8 cellular contexts compared by ENCODE assay signal in the genomic region with DNA sequence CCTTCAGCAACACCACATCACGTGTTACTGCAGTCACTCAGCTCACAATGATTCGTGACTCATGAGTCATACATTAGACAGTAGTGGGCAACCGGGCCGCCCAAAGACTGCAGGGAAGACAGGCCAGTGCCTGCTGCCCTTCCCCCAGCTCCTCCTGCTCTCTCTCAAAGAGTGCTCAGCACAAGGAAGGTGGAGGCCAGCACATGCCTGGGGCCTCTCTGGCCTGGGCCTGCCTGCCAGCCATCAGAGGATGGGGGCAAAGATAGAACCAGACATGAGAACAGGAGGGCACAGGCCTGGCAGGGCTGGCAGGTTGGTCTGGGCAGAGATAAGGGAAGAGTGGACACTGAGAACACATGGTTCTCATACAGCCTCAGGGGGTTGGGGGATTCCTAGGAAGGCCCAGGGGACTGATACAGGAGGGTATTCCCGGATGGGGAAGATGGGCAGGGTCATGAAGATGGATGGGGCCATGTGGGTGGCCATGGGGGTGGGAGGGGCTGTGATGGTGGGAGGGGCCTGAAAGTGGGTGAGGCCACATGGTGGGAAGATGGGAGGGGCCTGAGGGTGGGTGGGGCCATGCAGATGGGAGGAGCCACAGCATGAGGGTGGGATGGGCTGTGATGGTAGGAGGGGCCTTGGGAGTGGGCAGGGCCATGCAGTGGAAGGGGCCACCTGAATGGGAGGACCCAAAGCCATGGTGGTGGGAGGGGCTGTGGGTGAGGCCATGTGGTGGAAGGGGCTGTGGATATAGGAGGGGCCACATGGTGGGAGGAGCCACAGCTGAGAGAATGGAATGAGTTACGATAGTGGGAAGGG. TPM values are rescaled to one million over a fixed set of nuclear protein-coding genes. Genes with fewer than 3 reads are reported as not detected.
DNase-seq lines count a peak whose midpoint lies in the region; ATAC-seq, FAIRE-seq and TF ChIP-seq lines count a peak whose summit lies in the region.

No MANE protein-coding gene starts in this region.

- DNase-seq in AG20443 (ENCODE audit: low spot score): peak; percentile 90
- peak; percentile 93 for DNase-seq in RPMI7951 (ENCODE audit: low read depth)
- DNase-seq in H1 (ENCODE audit: low read depth in 1 of 2, low spot score in 2 of 2): peak; percentile 64 to 80
- DNase-seq in omental fat pad (ENCODE audit: low spot score): no peak
- no peak for DNase-seq in cerebellum (ENCODE audit: low spot score)
- no peak for DNase-seq in suprapubic skin (ENCODE audit: low spot score in 2 of 2)
- DNase-seq in NCI-H2227 treated with DMSO at 0.1 percent for 48 hours (lab: John Stamatoyannopoulos, UW): no peak

- TF ChIP-seq EP300 in H1 (IDR thresholded peaks at IDR 0.05; ENCODE audit: borderline replicate concordance in 1 of 2, low read depth in 2 of 2, low read length in 2 of 2) (no peak), suprapubic skin (IDR thresholded peaks at IDR 0.05) (no peak)

- H2BK15ac ChIP-seq in H1 (ENCODE audit: low read length): no peak overlapping the region

- H4K20me1 ChIP-seq in H1 (replicated peaks in 1 of 2; ENCODE audit: control insufficient read depth in 1 of 2, insufficient read depth in 2 of 2, low read length in 2 of 2): no peaks in the 10 kb centered on the region

- H2BK5ac ChIP-seq in H1 (ENCODE audit: low read depth, low read length): peak overlapping the region; percentile 20

- H3K9me3 ChIP-seq in H1 (ENCODE audit: insufficient read depth in 2 of 2, low read depth in 1 of 2, low read length in 1 of 2) (no peaks in the 10 kb centered on the region), suprapubic skin (no peaks in the 10 kb centered on the region)

- H3K56ac ChIP-seq in H1 (replicated peaks; ENCODE audit: insufficient read length, low read depth, low read length): no peak overlapping the region

- no peak overlapping the region for H3K4ac ChIP-seq in H1 (replicated peaks; ENCODE audit: insufficient read length, low read depth, low read length)

- peak; percentile 77 for FAIRE-seq in H1 (lab: Jason Lieb, UNC)

- no peak overlapping the region for H4K5ac ChIP-seq in H1 (ENCODE audit: insufficient read length, low read depth, low read length)

- TF ChIP-seq POLR2A in H1 (IDR thresholded peaks at IDR 0.05; ENCODE audit: control extremely low read depth in 1 of 2, low read depth in 2 of 2, low read length in 2 of 2): no peak
- no peak for TF ChIP-seq POLR2A in suprapubic skin (IDR thresholded peaks at IDR 0.05)

- H3K4me3 ChIP-seq in H1 (ENCODE audit: extremely low read depth in 1 of 4, insufficient read depth in 2 of 4, low read depth in 3 of 4, low read length in 4 of 4) (no peak overlapping the region), suprapubic skin (no peak overlapping the region)

- H4K91ac ChIP-seq in H1 (replicated peaks; ENCODE audit: insufficient read length, low read length): peak overlapping the region; percentile 73

- WGBS in H1 (ENCODE audit: extremely low coverage in 1 of 2, insufficient coverage in 1 of 2, insufficient read length in 1 of 2, insufficient replicate concordance in 2 of 2, low coverage in 1 of 2, low lambda C conversion rate in 2 of 2, missing lambda C conversion rate in 1 of 2), 2 experiments: 81% methylated on average over 5 of the region's 6 CpGs; no CpG with 5 or more reads in 1 of the 2 experiments
- 63% methylated on average over 4 of the region's 6 CpGs for WGBS in suprapubic skin

- H2AFZ ChIP-seq in H1 (ENCODE audit: low read length): no peak overlapping the region

- H3K4me2 ChIP-seq in H1 (ENCODE audit: insufficient read depth in 1 of 2, low read depth in 2 of 2, low read length in 2 of 2): no peak overlapping the region

- H3K4me1 ChIP-seq in H1 (replicated peaks in 1 of 4; ENCODE audit: control insufficient read depth in 3 of 4, insufficient read depth in 4 of 4, low read length in 3 of 4) (peaks cover 0 to 15% (median 3%) of the 10 kb centered on the region in 4 experiments; a peak in 4 of 7 replicates), suprapubic skin (peaks cover 13% of the 10 kb centered on the region)

- H3K36me3 ChIP-seq in H1 (ENCODE audit: control insufficient read depth in 2 of 4, insufficient read depth in 4 of 4, low read length in 3 of 4): no peaks in the 10 kb centered on the region
- H3K36me3 ChIP-seq in suprapubic skin: peaks cover 84% of the 10 kb centered on the region

- H3K23ac ChIP-seq in H1 (ENCODE audit: insufficient read length): no peak overlapping the region

- no peaks in the 10 kb centered on the region for H3K79me1 ChIP-seq in H1 (ENCODE audit: low read depth, low read length)

- no peak overlapping the region for H4K8ac ChIP-seq in H1 (ENCODE audit: extremely low read depth, insufficient read depth, low read length)

- ATAC-seq in GM18502 (IDR thresholded peaks at IDR 0.05; ENCODE audit: poor library complexity, unreplicated experiment) (peak; percentile 42), omental fat pad (ENCODE audit: low FRiP score) (peak; percentile 34)

- no peaks in the 10 kb centered on the region for H3K23me2 ChIP-seq in H1 (ENCODE audit: low read depth, low read length)

- peak overlapping the region; percentile 61; the same call in 1 of the 2 replicates for H2BK20ac ChIP-seq in H1 (ENCODE audit: low read length)

- CTCF ChIA-PET in H1 (lab: Charles Lee; ENCODE audit: partially characterized antibody): interaction anchor here (0.6 to 0.7 kb wide), 2 partner anchors 13 to 40 kb away, joined by 3 read pairs; no protein-coding TSS in a partner anchor

- TF ChIP-seq RAD21 in H1 (IDR thresholded peaks at IDR 0.05 in 1 of 2, conservative IDR thresholded peaks at IDR 0.05 in 1 of 2; ENCODE audit: low read depth in 2 of 2, low read length in 2 of 2): no peak

- H3K14ac ChIP-seq in H1 (ENCODE audit: insufficient read length): no peak overlapping the region

- TF ChIP-seq CTCF in H1 (IDR thresholded peaks at IDR 0.05; ENCODE audit: control extremely low read depth in 1 of 3, insufficient read depth in 1 of 3, low read depth in 1 of 3, low read length in 3 of 3) (no peak), omental fat pad (IDR thresholded peaks at IDR 0.05) (no peak), suprapubic skin (IDR thresholded peaks at IDR 0.05) (no peak)

- peak overlapping the region; percentile 94; the same call in 1 of the 2 replicates for H2BK12ac ChIP-seq in H1 (ENCODE audit: low read depth, low read length)

- H3K27ac ChIP-seq in H1 (ENCODE audit: low read depth, low read length) (no peak overlapping the region; the same call in 1 of the 2 replicates), suprapubic skin (no peak overlapping the region)

- H2AK5ac ChIP-seq in H1 (ENCODE audit: low read depth, low read length): no peak overlapping the region

- no peaks in the 10 kb centered on the region for H3K79me2 ChIP-seq in H1 (ENCODE audit: control insufficient read depth in 1 of 2, insufficient read depth in 2 of 2, low read length in 2 of 2)

- no peak overlapping the region for H2BK120ac ChIP-seq in H1 (replicated peaks; ENCODE audit: low read depth, low read length)

- H3K18ac ChIP-seq in H1 (ENCODE audit: extremely low read depth, low read length): no peak overlapping the region; the same call in 1 of the 2 replicates

- no peaks in the 10 kb centered on the region; a peak in 1 of 7 replicates for H3K27me3 ChIP-seq in H1 (replicated peaks in 1 of 4; ENCODE audit: control insufficient read depth in 3 of 4, extremely low read depth in 1 of 4, insufficient read depth in 3 of 4, low read length in 3 of 4)
- H3K27me3 ChIP-seq in suprapubic skin: no peaks in the 10 kb centered on the region

- POLR2A ChIA-PET in H1 (lab: Charles Lee; ENCODE audit: partially characterized antibody): interaction anchor here (1.0 kb wide), 2 partner anchors 29 kb away, joined by 4 to 8 read pairs; a partner anchor contains a TSS

- no peak overlapping the region for H3K9ac ChIP-seq in H1 (replicated peaks in 1 of 4; ENCODE audit: extremely low read depth in 1 of 4, low read depth in 3 of 4, low read length in 3 of 4)

TF ChIP-seq in H1, 55 proteins besides CTCF, POLR2A, EP300 and RAD21 (continues in another document):
- no peak for TF ChIP-seq CREB1 (IDR thresholded peaks at IDR 0.05)
- TF ChIP-seq, protein P1, sequence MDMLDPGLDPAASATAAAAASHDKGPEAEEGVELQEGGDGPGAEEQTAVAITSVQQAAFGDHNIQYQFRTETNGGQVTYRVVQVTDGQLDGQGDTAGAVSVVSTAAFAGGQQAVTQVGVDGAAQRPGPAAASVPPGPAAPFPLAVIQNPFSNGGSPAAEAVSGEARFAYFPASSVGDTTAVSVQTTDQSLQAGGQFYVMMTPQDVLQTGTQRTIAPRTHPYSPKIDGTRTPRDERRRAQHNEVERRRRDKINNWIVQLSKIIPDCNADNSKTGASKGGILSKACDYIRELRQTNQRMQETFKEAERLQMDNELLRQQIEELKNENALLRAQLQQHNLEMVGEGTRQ (IDR thresholded peaks at IDR 0.05; ENCODE audit: low read length): peak; percentile 34; the same call in 1 of the 2 replicates

RNA-seq across cellular contexts. Expression of a gene that starts 29.0 kb away (rescaled TPM):
- 17.7 and 19.8 TPM in 2 replicates for total RNA-seq in RPMI7951 (2014; rRNA removed; shearing (Covaris generic))
- 50.2 and 50.3 TPM in 2 replicates for total RNA-seq in H1 (2021; fragmentation: NEBNext Ultra II Directional; extraction: Animal tissue kit (Norgen Biotek cat#: 25700))
- 60.4 and 88.4 TPM in 2 replicates for polyA plus RNA-seq in H1 (2011; rRNA removed)
- 55.3 TPM for polyA plus RNA-seq in H1 (2011; cell fraction: cytosol; rRNA removed)
- polyA plus RNA-seq in H1 (2011; cell fraction: nucleus; rRNA removed): 166 TPM
- polyA plus RNA-seq in H1 (2012, experiment 1 of 2): 25.0 to 47.4 TPM (median 43.4 TPM) in 4 replicates
- polyA plus RNA-seq in H1 (2012, experiment 2 of 2): 48.3 TPM
- polyA plus RNA-seq in H1 (2013, experiment 1 of 2): 31.0 TPM
- polyA plus RNA-seq in H1 (2013, experiment 2 of 2): 28.8 TPM
- polyA minus RNA-seq in H1 (2011; rRNA and poly(A)+ RNA removed): 31.8 and 43.0 TPM in 2 replicates
- polyA minus RNA-seq in H1 (2011; cell fraction: cytosol; rRNA and poly(A)+ RNA removed): 29.9 TPM
- 42.7 TPM for polyA minus RNA-seq in H1 (2011; cell fraction: nucleus; rRNA and poly(A)+ RNA removed)
- 10 to 100 TPM in 3 of 4 donors, 1 to 10 TPM in 1; 8.7 to 23.5 (median 14.1) TPM for total RNA-seq in omental fat pad
- total RNA-seq in cerebellum: 24.6 TPM
- 10 to 100 TPM; 47.8 to 62.7 (median 55.7) TPM for total RNA-seq in suprapubic skin

RNA-seq across cellular contexts. Expression of a gene that starts 37.7 kb away (rescaled TPM):
- total RNA-seq in RPMI7951 (2014; rRNA removed; shearing (Covaris generic)): 49.3 and 58.5 TPM in 2 replicates
- 5.3 and 7.1 TPM in 2 replicates for total RNA-seq in H1 (2021; fragmentation: NEBNext Ultra II Directional; extraction: Animal tissue kit (Norgen Biotek cat#: 25700))
- polyA plus RNA-seq in H1 (2011; rRNA removed): 2.1 and 3.8 TPM in 2 replicates
- polyA plus RNA-seq in H1 (2011; cell fraction: cytosol; rRNA removed): 4.4 TPM
- 11.5 TPM for polyA plus RNA-seq in H1 (2011; cell fraction: nucleus; rRNA removed)
- 2.1 to 3.7 TPM (median 2.8 TPM) in 4 replicates for polyA plus RNA-seq in H1 (2012, experiment 1 of 2)
- polyA plus RNA-seq in H1 (2012, experiment 2 of 2): 1.6 TPM
- polyA plus RNA-seq in H1 (2013, experiment 1 of 2): 4.3 TPM
- polyA plus RNA-seq in H1 (2013, experiment 2 of 2): 4.4 TPM
- 3.3 and 3.9 TPM in 2 replicates for polyA minus RNA-seq in H1 (2011; rRNA and poly(A)+ RNA removed)
- polyA minus RNA-seq in H1 (2011; cell fraction: cytosol; rRNA and poly(A)+ RNA removed): 4.9 TPM
- polyA minus RNA-seq in H1 (2011; cell fraction: nucleus; rRNA and poly(A)+ RNA removed): 7.5 TPM
- total RNA-seq in omental fat pad: 10 to 100 TPM; 41.5 to 96.9 (median 58.9) TPM
- 14.0 TPM for total RNA-seq in cerebellum
- total RNA-seq in suprapubic skin: 100 to 1,000 TPM; 111 to 219 (median 153) TPM

Comparison
In these comparisons a context has a peak if more than half of its experiments do, and no peak if none do; other contexts are left out.
1. DNase-seq: peak in AG20443 (single experiment), RPMI7951 (single experiment) and H1 (2 of 2); none in omental fat pad (single experiment), cerebellum (single experiment), suprapubic skin (0 of 2) and NCI-H2227 treated with DMSO at 0.1 percent for 48 hours (single experiment).